9 cellular contexts compared by ENCODE assay signal in genomic region chr22:31625661-31626426, GRCh38. TPM values are rescaled to one million over a fixed set of nuclear protein-coding genes. Genes with fewer than 3 reads are reported as not detected.
A peak's percentile ranks its signal among the peaks of the same experiment; 100 is the strongest.
DNase-seq lines count a peak whose midpoint lies in the region; ATAC-seq lines count a peak whose summit lies in the region.
"Had no signal": no experiment of that assay in that cellular context is flagged by ENCODE, and none has a peak within 500 bp of the region (broad histone marks: within the 10 kb centered on the region; RNA-seq: fewer than 3 reads in every experiment).

No MANE protein-coding gene starts in this region.

- H3K27me3 ChIP-seq in subcutaneous abdominal adipose tissue (ENCODE audit: control insufficient read depth in 5 of 5, insufficient read depth in 4 of 5, low read length in 5 of 5) = no peaks in the 10 kb centered on the region

- H3K36me3 Mint-ChIP-seq in T-helper 2 cell treated with Interferon-gamma antibody and Interleukin-4, amounts not matched to agents 5 μg/mL and 100 μg/mL, for 36 hours (ENCODE audit: low read depth) = peaks cover 11% of the 10 kb centered on the region

- ATAC-seq in left lobe of liver (peak; percentile 2), HG02642 (IDR thresholded peaks at IDR 0.05; ENCODE audit: poor library complexity, unreplicated experiment) (no peak)

- peaks cover 13 to 75% (median 62%) of the 10 kb centered on the region in 5 donors for H3K4me1 ChIP-seq in subcutaneous abdominal adipose tissue (ENCODE audit: control insufficient read depth in 5 of 5, insufficient read depth in 5 of 5, low read length in 5 of 5)

- H3K4me3 ChIP-seq in subcutaneous abdominal adipose tissue (ENCODE audit: low read depth in 1 of 5, low read length in 5 of 5) = peak overlapping the region in 2 of 5 donors; percentile 32 to 38

- no peaks in the 10 kb centered on the region for H3K9me3 Mint-ChIP-seq in T-helper 2 cell treated with Interferon-gamma antibody and Interleukin-4, amounts not matched to agents 5 μg/mL and 100 μg/mL, for 36 hours

- peak overlapping the region; percentile 47 for H3K27ac ChIP-seq in subcutaneous abdominal adipose tissue (ENCODE audit: low read depth, low read length)

- H3K4me3 Mint-ChIP-seq in T-helper 2 cell treated with Interferon-gamma antibody and Interleukin-4, amounts not matched to agents 5 μg/mL and 100 μg/mL, for 36 hours = no peak overlapping the region
- H3K4me3 Mint-ChIP-seq: B cell had no signal

- H3K9me3 ChIP-seq in subcutaneous abdominal adipose tissue (ENCODE audit: control insufficient read depth in 5 of 5, low read length in 5 of 5) = no peaks in the 10 kb centered on the region

- H3K27me3 Mint-ChIP-seq in T-helper 2 cell treated with Interferon-gamma antibody and Interleukin-4, amounts not matched to agents 5 μg/mL and 100 μg/mL, for 36 hours (ENCODE audit: low read depth) = no peaks in the 10 kb centered on the region
- H3K27me3 Mint-ChIP-seq: B cell had no signal

- DNase-seq in T-helper 2 cell treated with Interferon-gamma antibody and Interleukin-4, amounts not matched to agents 5 μg/mL and 100 μg/mL, for 36 hours (ENCODE audit: low spot score) = no peak
- DNase-seq in T-helper 2 cell (no peak), cerebellar cortex (ENCODE audit: low spot score) (peak; percentile 94), left lobe of liver (ENCODE audit: low spot score) (no peak), GM19240 (ENCODE audit: insufficient read length, low spot score) (no peak)
- DNase-seq in stimulated activated CD4-positive, alpha-beta T cell treated with anti-CD3 and anti-CD28 coated beads, Interleukin-4, amount 100 ng/mL, for 24 hours = no peak

- peak overlapping the region in 3 of 5 donors; percentile 16 to 56 (median 54) for H3K9ac ChIP-seq in subcutaneous abdominal adipose tissue (ENCODE audit: low read length in 5 of 5)

- H3K27ac Mint-ChIP-seq in T-helper 2 cell treated with Interferon-gamma antibody and Interleukin-4, amounts not matched to agents 5 μg/mL and 100 μg/mL, for 36 hours = peak overlapping the region; percentile 57

- H3K4me1 Mint-ChIP-seq in T-helper 2 cell treated with Interferon-gamma antibody and Interleukin-4, amounts not matched to agents 5 μg/mL and 100 μg/mL, for 36 hours (ENCODE audit: low read depth) = peaks cover 12% of the 10 kb centered on the region

- H3K36me3 ChIP-seq in subcutaneous abdominal adipose tissue (ENCODE audit: control insufficient read depth in 5 of 5, insufficient read depth in 5 of 5, low read length in 5 of 5) = peaks cover 0 to 67% (median 34%) of the 10 kb centered on the region in 5 donors

RNA-seq across cellular contexts. Expression of gene PISD, which starts 36.2 kb away (rescaled TPM):
- total RNA-seq in left lobe of liver = 16.0 TPM
